10 cellular contexts compared by ENCODE assay signal in the genomic region with DNA sequence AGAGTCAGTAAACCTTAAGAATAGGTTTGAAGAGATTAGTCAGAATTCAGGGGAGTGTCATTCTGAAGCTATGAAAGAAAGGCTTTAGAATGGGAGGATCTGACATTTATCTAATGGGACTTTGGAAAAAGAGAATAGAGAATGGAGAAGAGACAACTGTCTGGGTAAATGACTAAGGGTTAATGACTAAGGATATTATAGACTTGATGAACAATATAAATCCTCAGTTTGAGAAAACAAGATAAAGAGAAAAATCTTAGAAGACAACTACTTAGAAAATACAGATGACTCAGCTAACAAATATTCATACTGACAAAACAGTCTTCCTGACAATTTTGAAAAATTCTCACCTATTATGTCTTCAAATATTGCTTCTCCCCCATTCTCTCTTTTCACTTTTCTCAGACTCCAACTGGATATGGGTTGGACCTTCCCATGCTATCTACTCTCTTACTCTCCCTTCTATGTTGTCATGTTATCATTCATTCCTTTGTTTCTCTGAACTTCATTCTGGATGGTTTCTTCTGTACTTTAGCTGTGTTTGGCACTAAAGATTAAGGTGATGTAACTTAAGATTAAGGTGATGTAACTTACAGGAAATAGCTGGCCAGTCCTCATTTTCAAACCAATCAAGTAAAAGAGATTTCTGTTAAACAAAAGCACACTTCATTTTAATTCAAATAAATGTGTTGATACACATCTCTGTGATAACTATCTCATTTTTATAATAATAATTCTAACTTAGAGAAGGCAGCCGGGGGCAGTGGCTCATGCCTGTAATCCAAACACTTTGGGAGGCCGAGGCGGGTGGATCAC. TPM values are rescaled to one million over a fixed set of nuclear protein-coding genes. Genes with fewer than 3 reads are reported as not detected.
DNase-seq lines count a peak whose midpoint lies in the region; ATAC-seq and TF ChIP-seq lines count a peak whose summit lies in the region.
"Had no signal": no experiment of that assay in that cellular context is flagged by ENCODE, and none has a peak within 500 bp of the region (broad histone marks: within the 10 kb centered on the region; RNA-seq: fewer than 3 reads in every experiment).

No MANE protein-coding gene starts in this region.

- no peak overlapping the region for H4K5ac ChIP-seq in H9 (ENCODE audit: insufficient read length, low read depth, low read length)

- H3K9me3 ChIP-seq in H9 (ENCODE audit: control insufficient read depth, low read depth, low read length) (no peaks in the 10 kb centered on the region), fibroblast of lung (ENCODE audit: control insufficient read depth, insufficient read depth, low read depth, low read length) (no peaks in the 10 kb centered on the region)

- ATAC-seq in GM21825 (IDR thresholded peaks at IDR 0.05; ENCODE audit: unreplicated experiment): no peak
- no peak for ATAC-seq in HG03520 (IDR thresholded peaks at IDR 0.05; ENCODE audit: unreplicated experiment)

- H3K23ac ChIP-seq in H9 (ENCODE audit: insufficient read length, low read depth, low read length): no peak overlapping the region

- no peak overlapping the region for H3K56ac ChIP-seq in H9 (ENCODE audit: insufficient read length, low read depth, low read length)

- no peaks in the 10 kb centered on the region for H4K20me1 ChIP-seq in H9 (ENCODE audit: control insufficient read depth, insufficient read depth, insufficient read length)
- no peaks in the 10 kb centered on the region for H4K20me1 ChIP-seq in fibroblast of lung (ENCODE audit: control insufficient read depth, extremely low read depth, insufficient read depth, low read length)

- H3K9ac ChIP-seq in H9 (ENCODE audit: extremely low read depth, insufficient read length, low read length): no peak overlapping the region
- H3K9ac ChIP-seq in fibroblast of lung (ENCODE audit: insufficient read depth, low read length): no peak overlapping the region

- no peak for TF ChIP-seq CTCF in H9 (conservative IDR thresholded peaks at IDR 0.05)
- no peak for TF ChIP-seq CTCF in fibroblast of lung (conservative IDR thresholded peaks at IDR 0.05 in 1 of 2, IDR thresholded peaks at IDR 0.05 in 1 of 2; ENCODE audit: low read depth in 1 of 2, low read length in 2 of 2)
- TF ChIP-seq CTCF in progenitor cell of endocrine pancreas (IDR thresholded peaks at IDR 0.05; ENCODE audit: unreplicated experiment): no peak

- H3K18ac ChIP-seq in H9 (ENCODE audit: insufficient read length, low read depth, low read length): no peak overlapping the region

- no peak overlapping the region for H2BK15ac ChIP-seq in H9 (ENCODE audit: low read depth, low read length)

- no peaks in the 10 kb centered on the region for H3K9me3 Mint-ChIP-seq in H9
- no peaks in the 10 kb centered on the region for H3K9me3 Mint-ChIP-seq in T-helper 1 cell treated with Interleukin-12 subunit alpha and Interleukin-12 subunit beta and Interleukin-4 antibody, amounts not matched to agents 30 μg/mL and 1 μg/mL, for 36 hours
- H3K9me3 Mint-ChIP-seq in progenitor cell of endocrine pancreas (ENCODE audit: low read depth): no peaks in the 10 kb centered on the region

- no peak overlapping the region for H3K4me2 ChIP-seq in H9 (ENCODE audit: insufficient read depth, insufficient read length, low read length)
- H3K4me2 ChIP-seq in fibroblast of lung (ENCODE audit: extremely low read depth, insufficient read depth, low read length): no peak overlapping the region

- no peak overlapping the region for H2BK120ac ChIP-seq in H9 (ENCODE audit: low read depth, low read length, poor library complexity, severe bottlenecking)

- H3K79me1 ChIP-seq in H9 (ENCODE audit: insufficient read depth, low read depth, low read length, poor library complexity, severe bottlenecking): peaks cover 1% of the 10 kb centered on the region

- H3K4ac ChIP-seq in H9 (ENCODE audit: low read depth, low read length): no peak overlapping the region

- H3K23me2 ChIP-seq in H9 (ENCODE audit: insufficient read length, low read depth, low read length, poor library complexity, severe bottlenecking): no peaks in the 10 kb centered on the region

- DNase-seq in H9: no peak
- DNase-seq in fibroblast of lung (ENCODE audit: low read depth in 2 of 2): peak; percentile 76 to 81
- DNase-seq in progenitor cell of endocrine pancreas (ENCODE audit: low spot score, unreplicated experiment): no peak
- DNase-seq in T-helper 9 cell: no peak
- DNase-seq: NCI-H1436 treated with DMSO at 0.1 percent for 48 hours; stimulated activated CD4-positive, alpha-beta T cell treated with anti-CD3 and anti-CD28 coated beads, Interleukin-2, amount 100 ng/mL, for 24 hours had no signal

- H3K4me1 ChIP-seq in ACC112 (ENCODE audit: control insufficient read depth, insufficient read depth, low read length, unreplicated experiment) (peaks cover 40% of the 10 kb centered on the region), H9 (ENCODE audit: insufficient read depth, low read length) (no peaks in the 10 kb centered on the region; the same call in 1 of the 2 replicates), fibroblast of lung (ENCODE audit: control insufficient read depth, extremely low read depth, insufficient read depth, low read length) (peaks cover 2% of the 10 kb centered on the region)

- no peak overlapping the region for H4K91ac ChIP-seq in H9 (ENCODE audit: insufficient read length, low read depth, low read length)

- peak overlapping the region; percentile 10 to 83 (median 20); a peak in 5 of 7 replicates for H3K27ac Mint-ChIP-seq in H9
- peak overlapping the region; percentile 78 for H3K27ac Mint-ChIP-seq in T-helper 1 cell treated with Interleukin-12 subunit alpha and Interleukin-12 subunit beta and Interleukin-4 antibody, amounts not matched to agents 30 μg/mL and 1 μg/mL, for 36 hours
- no peak overlapping the region for H3K27ac Mint-ChIP-seq in progenitor cell of endocrine pancreas

- H3K4me3 Mint-ChIP-seq in H9: no peak overlapping the region
- peak overlapping the region; percentile 41 for H3K4me3 Mint-ChIP-seq in T-helper 1 cell treated with Interleukin-12 subunit alpha and Interleukin-12 subunit beta and Interleukin-4 antibody, amounts not matched to agents 30 μg/mL and 1 μg/mL, for 36 hours
- H3K4me3 Mint-ChIP-seq in progenitor cell of endocrine pancreas (ENCODE audit: low read depth): no peak overlapping the region

- no peak overlapping the region for H2BK20ac ChIP-seq in H9 (ENCODE audit: low read depth, low read length, poor library complexity, severe bottlenecking)

- no peak overlapping the region for H4K8ac ChIP-seq in H9 (replicated peaks; ENCODE audit: insufficient read length, low read depth, low read length)

- H2AFZ ChIP-seq in ACC112 (ENCODE audit: low read length, unreplicated experiment) (no peak overlapping the region), H9 (ENCODE audit: low read length) (no peak overlapping the region), fibroblast of lung (ENCODE audit: low read length) (no peak overlapping the region)

- no peak overlapping the region for H3T11ph ChIP-seq in H9 (ENCODE audit: low read length)

- H3K4me1 Mint-ChIP-seq in H9 (peaks cover 46 to 54% of the 10 kb centered on the region in 2 experiments), progenitor cell of endocrine pancreas (ENCODE audit: low read depth) (peaks cover 7% of the 10 kb centered on the region)
- H3K4me1 Mint-ChIP-seq in T-helper 1 cell treated with Interleukin-12 subunit alpha and Interleukin-12 subunit beta and Interleukin-4 antibody, amounts not matched to agents 30 μg/mL and 1 μg/mL, for 36 hours (ENCODE audit: low read depth): peaks cover 28% of the 10 kb centered on the region

- H3K14ac ChIP-seq in H9 (ENCODE audit: insufficient read depth, low read length): no peak overlapping the region

- no peak overlapping the region for H2BK5ac ChIP-seq in H9 (ENCODE audit: insufficient read length, low read length)

- H3K36me3 ChIP-seq in ACC112 (ENCODE audit: insufficient read depth, low read length) (no peaks in the 10 kb centered on the region), fibroblast of lung (ENCODE audit: control insufficient read depth, insufficient read depth, low read length) (no peaks in the 10 kb centered on the region)

- peaks cover 61% of the 10 kb centered on the region for H3K79me2 ChIP-seq in ACC112 (ENCODE audit: control insufficient read depth, insufficient read depth, low read length, unreplicated experiment)
- H3K79me2 ChIP-seq in H9 (ENCODE audit: insufficient read depth, low read length): peaks cover 62% of the 10 kb centered on the region; the same call in 1 of the 2 replicates
- H3K79me2 ChIP-seq in fibroblast of lung (ENCODE audit: control insufficient read depth, insufficient read depth, low read length): peaks cover 4% of the 10 kb centered on the region

- H2AK5ac ChIP-seq in H9 (ENCODE audit: insufficient read length, low read length): no peak overlapping the region

- H3K27ac ChIP-seq in ACC112 (ENCODE audit: low read depth, low read length): peak overlapping the region; percentile 83
- no peak overlapping the region for H3K27ac ChIP-seq in H9 (ENCODE audit: insufficient read length, low read depth, low read length)
- H3K27ac ChIP-seq in fibroblast of lung (ENCODE audit: insufficient read depth, low read length): no peak overlapping the region

- no peaks in the 10 kb centered on the region for H3K27me3 Mint-ChIP-seq in H9 (ENCODE audit: low read depth)
- H3K27me3 Mint-ChIP-seq in T-helper 1 cell treated with Interleukin-12 subunit alpha and Interleukin-12 subunit beta and Interleukin-4 antibody, amounts not matched to agents 30 μg/mL and 1 μg/mL, for 36 hours (ENCODE audit: low read depth): no peaks in the 10 kb centered on the region
- no peaks in the 10 kb centered on the region for H3K27me3 Mint-ChIP-seq in progenitor cell of endocrine pancreas

- H3K36me3 Mint-ChIP-seq in H9 (ENCODE audit: insufficient read depth in 1 of 3, low read depth in 3 of 3) (peaks cover 17 to 49% (median 38%) of the 10 kb centered on the region in 3 experiments; a peak in 6 of 7 replicates), progenitor cell of endocrine pancreas (ENCODE audit: insufficient read depth) (peaks cover 4% of the 10 kb centered on the region)
- peaks cover 5% of the 10 kb centered on the region for H3K36me3 Mint-ChIP-seq in T-helper 1 cell treated with Interleukin-12 subunit alpha and Interleukin-12 subunit beta and Interleukin-4 antibody, amounts not matched to agents 30 μg/mL and 1 μg/mL, for 36 hours (ENCODE audit: low read depth)

- H3K4me3 ChIP-seq in ACC112 (ENCODE audit: low read depth, low read length) (no peak overlapping the region), fibroblast of lung (replicated peaks in 1 of 4; ENCODE audit: control extremely low read depth in 1 of 4, insufficient read depth in 1 of 4, low read depth in 3 of 4, low read length in 4 of 4) (peak overlapping the region in 1 of 4 experiments; percentile 7)

- no peak overlapping the region for H2BK12ac ChIP-seq in H9 (ENCODE audit: insufficient read length, low read depth, low read length)

- WGBS in H9 (ENCODE audit: extremely low coverage, insufficient read length, low lambda C conversion rate): no CpG with 5 or more reads among the region's 3 CpGs

- H3K27me3 ChIP-seq in ACC112 (ENCODE audit: insufficient read depth, low read length) (no peaks in the 10 kb centered on the region), H9 (ENCODE audit: insufficient read depth, low read length) (no peaks in the 10 kb centered on the region), fibroblast of lung (ENCODE audit: control insufficient read depth, insufficient read depth, low read length) (no peaks in the 10 kb centered on the region)

RNA-seq across cellular contexts. Expression of gene SLC16A1, which starts 20.3 kb away (rescaled TPM):
- total RNA-seq in H9 (2021) (379 and 381 TPM in 2 replicates), fibroblast of lung (59.1 and 70.1 TPM in 2 replicates), progenitor cell of endocrine pancreas (62.7 and 65.0 TPM in 2 replicates)
- 51.3 and 63.3 TPM in 2 replicates for polyA plus RNA-seq in fibroblast of lung
- polyA plus RNA-seq in fibroblast of lung (2012): 33.7 and 34.7 TPM in 2 replicates
- 103 and 114 TPM in 2 replicates for polyA minus RNA-seq in fibroblast of lung (ENCODE audit: low replicate concordance)

Comparison
In these comparisons a context has a peak if more than half of its experiments do, and no peak if none do; other contexts are left out.
1. DNase-seq: peak in fibroblast of lung (2 of 2); none in H9 (single experiment), progenitor cell of endocrine pancreas (single experiment) and T-helper 9 cell (single experiment).